Comparison of ENCODE assay signal across 19 cellular contexts in genomic region chr22:46464701-46465347, GRCh38.
DNase-seq lines count a peak whose midpoint lies in the region; ATAC-seq, FAIRE-seq and TF ChIP-seq lines count a peak whose summit lies in the region.
"Had no signal": no experiment of that assay in that cellular context is flagged by ENCODE, and none has a peak within 500 bp of the region (broad histone marks: within the 10 kb centered on the region; RNA-seq: fewer than 3 reads in every experiment).

No MANE protein-coding gene starts in this region.

- no peak overlapping the region for H3K23ac ChIP-seq in IMR-90 (ENCODE audit: low read depth, low read length)
- no peak overlapping the region for H3K23ac ChIP-seq in trophoblast cell (ENCODE audit: low read length)

- in situ Hi-C loops in IMR-90 (cut with MboI; ENCODE audit: low sequenced_read_pairs), result no loop called here

- H3K9me3 ChIP-seq in IMR-90 (ENCODE audit: control insufficient read depth, insufficient read depth, low read length) (no peaks in the 10 kb centered on the region), kidney (ENCODE audit: control insufficient read depth in 1 of 2, low read length in 2 of 2) (no peaks in the 10 kb centered on the region), trophoblast cell (ENCODE audit: insufficient read depth, low read depth, low read length) (no peaks in the 10 kb centered on the region), esophagus muscularis mucosa (no peaks in the 10 kb centered on the region)
- H3K9me3 ChIP-seq: MG63, Peyer's patch had no signal

- no peak for TF ChIP-seq CTCF in IMR-90 (conservative IDR thresholded peaks at IDR 0.05; ENCODE audit: low read depth, low read length)
- TF ChIP-seq CTCF in kidney (IDR thresholded peaks at IDR 0.05; ENCODE audit: borderline replicate concordance, extremely low read depth, insufficient read depth), result no peak
- TF ChIP-seq CTCF in esophagus muscularis mucosa (IDR thresholded peaks at IDR 0.05), result no peak
- no peak for TF ChIP-seq CTCF in foreskin keratinocyte (conservative IDR thresholded peaks at IDR 0.05)

- no peaks in the 10 kb centered on the region for H3K79me2 ChIP-seq in trophoblast cell (ENCODE audit: control insufficient read depth, insufficient read depth, low read length, poor library complexity)

- H4K5ac ChIP-seq in IMR-90 (ENCODE audit: low read depth, low read length), result no peak overlapping the region

- BruUV-seq in IMR-90 (replicated peaks; lab: Mats Ljungman, UMichigan), result no TSS peak

- H3K14ac ChIP-seq in IMR-90 (replicated peaks; ENCODE audit: low read depth, low read length) (no peak overlapping the region), trophoblast cell (ENCODE audit: low read length) (peak overlapping the region; percentile 11)

- no peak overlapping the region for H3K18ac ChIP-seq in IMR-90 (ENCODE audit: low read depth, low read length)
- peak overlapping the region; percentile 39 for H3K18ac ChIP-seq in trophoblast cell (ENCODE audit: low read length)

- H3K4ac ChIP-seq in IMR-90 (ENCODE audit: low read depth, low read length) (no peak overlapping the region), trophoblast cell (ENCODE audit: low read depth, low read length) (no peak overlapping the region)

- no peak overlapping the region for H4K91ac ChIP-seq in IMR-90 (ENCODE audit: insufficient read depth, low read depth, low read length)
- H4K91ac ChIP-seq in trophoblast cell (ENCODE audit: low read depth, low read length), result no peak overlapping the region

- H3K4me3 ChIP-seq in IMR-90 (ENCODE audit: insufficient read depth, low read depth, low read length), result no peak overlapping the region
- no peak overlapping the region for H3K4me3 ChIP-seq in kidney (ENCODE audit: low read length in 2 of 2)
- no peak overlapping the region for H3K4me3 ChIP-seq in trophoblast cell (ENCODE audit: low read depth, low read length)
- no peak overlapping the region for H3K4me3 ChIP-seq in esophagus muscularis mucosa
- H3K4me3 ChIP-seq: MG63, Peyer's patch, SK-N-MC had no signal

- H3K4me1 Mint-ChIP-seq in activated CD4-positive, alpha-beta T cell treated with anti-CD3 and anti-CD28 coated beads for 36 hours, result peaks cover 7% of the 10 kb centered on the region

- no peaks in the 10 kb centered on the region for H4K20me1 ChIP-seq in IMR-90 (ENCODE audit: insufficient read depth, low read length)

- H2AFZ ChIP-seq in IMR-90 (replicated peaks; ENCODE audit: low read length, poor library complexity) (peak overlapping the region; percentile 21), trophoblast cell (ENCODE audit: insufficient read depth, low read length, poor library complexity) (no peak overlapping the region)

- dilution Hi-C loops in IMR-90 (cut with HindIII; ENCODE audit: low sequenced_read_pairs, unreplicated experiment), result no loop called here

- H4K8ac ChIP-seq in IMR-90 (ENCODE audit: low read depth in 2 of 2, low read length in 2 of 2) (no peak overlapping the region), trophoblast cell (ENCODE audit: low read depth, low read length) (no peak overlapping the region)

- DNase-seq in DMS79 (lab: John Stamatoyannopoulos, UW), result peak; percentile 84
- no peak for DNase-seq in IMR-90
- DNase-seq in kidney, result peak; percentile 61
- no peak for DNase-seq in trophoblast cell
- no peak for DNase-seq in activated CD4-positive, alpha-beta T cell treated with anti-CD3 and anti-CD28 coated beads for 36 hours
- no peak for DNase-seq in C1 segment of cervical spinal cord (lab: John Stamatoyannopoulos, UW)
- no peak for DNase-seq in esophagus muscularis mucosa (ENCODE audit: extremely low spot score)
- DNase-seq in foreskin keratinocyte, result no peak
- DNase-seq: DND-41; HCEC 1CT; Kasumi-1; MG63; NCI-H1092; NCI-H146; NCI-H2029 treated with DMSO at 0.1 percent for 48 hours; NK-92 treated with Interleukin-12 subunit alpha and Interleukin-12 subunit beta, amount 100 ng/mL, for 24 hours; Peyer's patch had no signal

- H3K56ac ChIP-seq in IMR-90 (ENCODE audit: extremely low read depth, insufficient read depth, low read length), result no peak overlapping the region

- H3K27ac Mint-ChIP-seq in activated CD4-positive, alpha-beta T cell treated with anti-CD3 and anti-CD28 coated beads for 36 hours, result no peak overlapping the region

- no peak overlapping the region for H4K12ac ChIP-seq in trophoblast cell (ENCODE audit: low read depth, low read length)

- H2BK12ac ChIP-seq in trophoblast cell (ENCODE audit: low read length), result no peak overlapping the region

- H2BK5ac ChIP-seq in IMR-90 (ENCODE audit: low read depth, low read length, poor library complexity, severe bottlenecking) (no peak overlapping the region), trophoblast cell (ENCODE audit: low read depth, low read length, poor library complexity) (no peak overlapping the region)

- TF ChIP-seq EP300 in esophagus muscularis mucosa (IDR thresholded peaks at IDR 0.05), result no peak

- TF ChIP-seq POLR2A in IMR-90 (IDR thresholded peaks at IDR 0.05; ENCODE audit: low read depth, low read length) (no peak), esophagus muscularis mucosa (IDR thresholded peaks at IDR 0.05; ENCODE audit: low read depth) (no peak)

- H3K4me2 ChIP-seq in IMR-90 (ENCODE audit: low read depth, low read length) (no peak overlapping the region), trophoblast cell (ENCODE audit: low read length) (no peak overlapping the region)

- H2BK120ac ChIP-seq in IMR-90 (ENCODE audit: low read depth, low read length) (no peak overlapping the region), trophoblast cell (ENCODE audit: insufficient read depth, low read length, poor library complexity) (no peak overlapping the region)

- CTCF ChIA-PET in IMR-90 (lab: Yijun Ruan, JAX), result no interaction called here
- CTCF ChIA-PET in activated CD4-positive, alpha-beta T cell treated with anti-CD3 and anti-CD28 coated beads for 36 hours (lab: Charles Lee), result interaction anchor here (0.6 kb wide), 1 partner anchor 433 kb away, joined by 4 read pairs; no protein-coding TSS in a partner anchor

- H3K27me3 ChIP-seq in IMR-90 (ENCODE audit: control insufficient read depth, insufficient read depth, low read length) (peaks cover 13% of the 10 kb centered on the region), trophoblast cell (ENCODE audit: insufficient read depth, low read length) (no peaks in the 10 kb centered on the region), esophagus muscularis mucosa (peaks cover 0 to 18% (median 0%) of the 10 kb centered on the region in 4 donors), foreskin keratinocyte (no peaks in the 10 kb centered on the region)
- H3K27me3 ChIP-seq: MG63, Peyer's patch had no signal

- H3K27me3 Mint-ChIP-seq in activated CD4-positive, alpha-beta T cell treated with anti-CD3 and anti-CD28 coated beads for 36 hours, result peaks cover 5% of the 10 kb centered on the region

- TF ChIP-seq RAD21 in IMR-90 (IDR thresholded peaks at IDR 0.05; ENCODE audit: low read length), result no peak

- WGBS in IMR-90 (ENCODE audit: extremely low coverage in 2 of 2, insufficient read length in 1 of 2), 2 experiments, result 95% methylated on average over 3 of the region's 18 CpGs; no CpG with 5 or more reads in 1 of the 2 experiments
- no CpG with 5 or more reads among the region's 18 CpGs for WGBS in trophoblast cell (ENCODE audit: extremely low coverage, insufficient coverage, insufficient read length)
- WGBS in esophagus muscularis mucosa, result 91% methylated on average over 5 of the region's 18 CpGs

- H3K36me3 ChIP-seq in IMR-90 (ENCODE audit: control insufficient read depth, insufficient read depth, low read length) (no peaks in the 10 kb centered on the region), kidney (ENCODE audit: control insufficient read depth in 1 of 2, insufficient read depth in 2 of 2, low read length in 2 of 2) (peaks cover 3 to 10% of the 10 kb centered on the region in 2 donors), trophoblast cell (ENCODE audit: control insufficient read depth in 1 of 2, insufficient read depth in 2 of 2, low read length in 2 of 2) (peaks cover 8 to 9% of the 10 kb centered on the region in 2 experiments), esophagus muscularis mucosa (peaks cover 0 to 13% (median 0%) of the 10 kb centered on the region in 4 donors)
- H3K36me3 ChIP-seq: MG63, Peyer's patch had no signal

- no peaks in the 10 kb centered on the region for H3K79me1 ChIP-seq in IMR-90 (ENCODE audit: low read depth in 1 of 2, low read length in 2 of 2)
- H3K79me1 ChIP-seq in trophoblast cell (ENCODE audit: low read length), result no peaks in the 10 kb centered on the region

- H3K9me3 Mint-ChIP-seq in activated CD4-positive, alpha-beta T cell treated with anti-CD3 and anti-CD28 coated beads for 36 hours (ENCODE audit: low read depth), result no peaks in the 10 kb centered on the region

- intact Hi-C loops in IMR-90 (cut with micrococcal nuclease), result no loop called here
- intact Hi-C loops in kidney (cut with DNase I), result no loop called here
- intact Hi-C loops in activated CD4-positive, alpha-beta T cell treated with anti-CD3 and anti-CD28 coated beads for 36 hours (cut with DNase I, micrococcal nuclease), result no loop called here
- intact Hi-C loops in esophagus muscularis mucosa (cut with DNase I), result no loop called here

- ATAC-seq in IMR-90 (ENCODE audit: low read depth) (no peak), foreskin keratinocyte (no peak)
- ATAC-seq in activated CD4-positive, alpha-beta T cell treated with anti-CD3 and anti-CD28 coated beads for 36 hours, result no peak

- H3K4me1 ChIP-seq in IMR-90 (ENCODE audit: control insufficient read depth, insufficient read depth, low read length) (no peaks in the 10 kb centered on the region), kidney (ENCODE audit: control insufficient read depth in 1 of 2, insufficient read depth in 1 of 2, low read depth in 1 of 2, low read length in 2 of 2) (peaks cover 6 to 9% of the 10 kb centered on the region in 2 donors), trophoblast cell (ENCODE audit: control insufficient read depth in 1 of 2, insufficient read depth in 2 of 2, low read length in 2 of 2) (peaks cover 7 to 9% of the 10 kb centered on the region in 2 experiments), esophagus muscularis mucosa (no peaks in the 10 kb centered on the region), foreskin keratinocyte (peaks cover 11% of the 10 kb centered on the region)
- H3K4me1 ChIP-seq: Peyer's patch had no signal

- H3K36me3 Mint-ChIP-seq in activated CD4-positive, alpha-beta T cell treated with anti-CD3 and anti-CD28 coated beads for 36 hours (ENCODE audit: low read depth), result no peaks in the 10 kb centered on the region

- peaks cover 4% of the 10 kb centered on the region; the same call in 1 of the 2 replicates for H3K9me1 ChIP-seq in IMR-90 (ENCODE audit: insufficient read depth, low read length)

- H2BK20ac ChIP-seq in IMR-90 (ENCODE audit: low read depth, low read length), result no peak overlapping the region

- H2AK5ac ChIP-seq in IMR-90 (ENCODE audit: low read depth, low read length), result no peak overlapping the region
- H2AK5ac ChIP-seq in trophoblast cell (ENCODE audit: low read length), result peak overlapping the region; percentile 54

- no peak overlapping the region for H2BK15ac ChIP-seq in IMR-90 (ENCODE audit: low read depth, low read length)

- H3K4me3 Mint-ChIP-seq in activated CD4-positive, alpha-beta T cell treated with anti-CD3 and anti-CD28 coated beads for 36 hours, result no peak overlapping the region

- H2AK9ac ChIP-seq in IMR-90 (replicated peaks; ENCODE audit: low read depth, low read length, poor library complexity), result no peak overlapping the region

- no peak for FAIRE-seq in kidney (lab: Jason Lieb, UNC)

- POLR2A ChIA-PET in IMR-90 (lab: Charles Lee; ENCODE audit: unreplicated experiment), result no interaction called here
- POLR2A ChIA-PET in activated CD4-positive, alpha-beta T cell treated with anti-CD3 and anti-CD28 coated beads for 36 hours (lab: Charles Lee), result interaction anchor here (0.6 kb wide), 1 partner anchor 82 kb away, joined by 4 read pairs; no protein-coding TSS in a partner anchor

- H3K27ac ChIP-seq in IMR-90 (ENCODE audit: insufficient read depth, low read length) (no peak overlapping the region), kidney (ENCODE audit: low read depth in 2 of 2, low read length in 2 of 2) (no peak overlapping the region), trophoblast cell (ENCODE audit: low read depth, low read length) (no peak overlapping the region), esophagus muscularis mucosa (replicated peaks in 1 of 4) (no peak overlapping the region), foreskin keratinocyte (no peak overlapping the region)
- H3K27ac ChIP-seq: C4-2B, Peyer's patch, SK-N-MC had no signal

- no peak overlapping the region for H3K9ac ChIP-seq in IMR-90 (ENCODE audit: low read depth, low read length)
- H3K9ac ChIP-seq in kidney (ENCODE audit: low read length in 2 of 2), result no peak overlapping the region
- H3K9ac ChIP-seq in trophoblast cell (ENCODE audit: low read length), result no peak overlapping the region

Comparison
In these comparisons a context has a peak if more than half of its experiments do, and no peak if none do; other contexts are left out.
1. DNase-seq: peak in DMS79 (single experiment) and kidney (single experiment); none in IMR-90 (single experiment), trophoblast cell (0 of 2), activated CD4-positive, alpha-beta T cell treated with anti-CD3 and anti-CD28 coated beads for 36 hours (single experiment), C1 segment of cervical spinal cord (0 of 14), esophagus muscularis mucosa (single experiment) and foreskin keratinocyte (0 of 2).